In genomic region chr1:39573736-39574624, GRCh38 we compare ENCODE assay signal across 8 cellular contexts. TPM values are rescaled to one million over a fixed set of nuclear protein-coding genes. Genes with fewer than 3 reads are reported as not detected.
DNase-seq lines count a peak whose midpoint lies in the region; ATAC-seq, FAIRE-seq and TF ChIP-seq lines count a peak whose summit lies in the region.

No MANE protein-coding gene starts in this region.

- H3K9me3 ChIP-seq in HUES6 (ENCODE audit: control insufficient read depth, insufficient read depth, low read depth, low read length) (no peaks in the 10 kb centered on the region), keratinocyte (ENCODE audit: control insufficient read depth, low read depth, low read length) (no peaks in the 10 kb centered on the region), thoracic aorta (no peaks in the 10 kb centered on the region)

- H3K27me3 ChIP-seq in HUES6 (ENCODE audit: control insufficient read depth, insufficient read depth, low read length), result no peaks in the 10 kb centered on the region
- no peaks in the 10 kb centered on the region for H3K27me3 ChIP-seq in keratinocyte (ENCODE audit: control insufficient read depth, extremely low read depth, insufficient read depth, low read length)
- H3K27me3 ChIP-seq in thoracic aorta (replicated peaks; ENCODE audit: insufficient read depth), result no peaks in the 10 kb centered on the region

- H3K9me1 ChIP-seq in keratinocyte (ENCODE audit: control insufficient read depth, extremely low read depth, insufficient read depth, low read length), result peaks cover 3% of the 10 kb centered on the region

- dilution Hi-C loops in keratinocyte (cut with MboI; ENCODE audit: extremely low pct_ligation_motif_present, low sequenced_read_pairs), result no loop called here

- H3K36me3 ChIP-seq in HUES6 (ENCODE audit: control insufficient read depth, insufficient read depth, low read length), result peaks cover 67% of the 10 kb centered on the region
- H3K36me3 ChIP-seq in keratinocyte (ENCODE audit: control insufficient read depth in 2 of 2, extremely low read depth in 1 of 2, insufficient read depth in 2 of 2, low read length in 2 of 2), result peaks cover 36 to 57% of the 10 kb centered on the region in 2 experiments
- peaks cover 33% of the 10 kb centered on the region for H3K36me3 ChIP-seq in thoracic aorta

- no peak overlapping the region for H2AFZ ChIP-seq in keratinocyte (ENCODE audit: control insufficient read depth, low read length)

- ATAC-seq in thoracic aorta (ENCODE audit: insufficient number of reproducible peaks, low FRiP score, low read depth) (no peak), GM18867 (IDR thresholded peaks at IDR 0.05; ENCODE audit: unreplicated experiment) (no peak), GM21528 (IDR thresholded peaks at IDR 0.05; ENCODE audit: low FRiP score, unreplicated experiment) (no peak)

- peaks cover 19% of the 10 kb centered on the region for H3K4me1 ChIP-seq in HUES6 (ENCODE audit: control insufficient read depth, insufficient read depth, low read length)
- peaks cover 20% of the 10 kb centered on the region for H3K4me1 ChIP-seq in keratinocyte (ENCODE audit: control insufficient read depth, extremely low read depth, insufficient read depth, low read length)
- peaks cover 23 to 30% of the 10 kb centered on the region in 2 donors for H3K4me1 ChIP-seq in thoracic aorta (ENCODE audit: control insufficient read depth in 1 of 2, low read depth in 2 of 2)

- DNase-seq in AG08396 (ENCODE audit: low spot score) (peak; percentile 73), astrocyte of the hippocampus (ENCODE audit: low read depth, low spot score) (peak; percentile 54), keratinocyte (ENCODE audit: low read depth, low spot score) (no peak), thoracic aorta (ENCODE audit: low spot score) (no peak), NCI-H2081 (lab: John Stamatoyannopoulos, UW) (no peak)

- FAIRE-seq in keratinocyte (lab: Jason Lieb, UNC), result no peak

- peak overlapping the region; percentile 86 for H3K4me2 ChIP-seq in keratinocyte (ENCODE audit: control insufficient read depth, extremely low read depth, insufficient read depth, low read depth, low read length)

- H3K9ac ChIP-seq in HUES6 (ENCODE audit: low read length) (peak overlapping the region; percentile 86), keratinocyte (ENCODE audit: control insufficient read depth, extremely low read depth, insufficient read depth, low read length) (peak overlapping the region; percentile 90)

- no peak overlapping the region for H3K27ac ChIP-seq in HUES6 (ENCODE audit: low read depth, low read length)
- H3K27ac ChIP-seq in keratinocyte (ENCODE audit: control insufficient read depth, insufficient read depth, low read length), result peak overlapping the region; percentile 75
- H3K27ac ChIP-seq in thoracic aorta, result no peak overlapping the region

- H3K79me2 ChIP-seq in keratinocyte (ENCODE audit: control insufficient read depth, insufficient read depth, low read length), result peaks cover 71% of the 10 kb centered on the region

- peaks cover 55% of the 10 kb centered on the region for H4K20me1 ChIP-seq in keratinocyte (ENCODE audit: control insufficient read depth, extremely low read depth, insufficient read depth, low read length)

- no peak for TF ChIP-seq CTCF in keratinocyte (optimal IDR thresholded peaks at IDR 0.05 in 1 of 3, IDR thresholded peaks at IDR 0.05 in 1 of 3, conservative IDR thresholded peaks at IDR 0.05 in 1 of 3; ENCODE audit: extremely low read depth in 1 of 3, insufficient read depth in 2 of 3, low read length in 3 of 3)
- no peak for TF ChIP-seq CTCF in thoracic aorta (IDR thresholded peaks at IDR 0.05)

- H3K4me3 ChIP-seq in HUES6 (ENCODE audit: low read depth, low read length), result peak overlapping the region; percentile 75
- H3K4me3 ChIP-seq in keratinocyte (ENCODE audit: control insufficient read depth in 2 of 3, extremely low read depth in 1 of 3, insufficient read depth in 2 of 3, low read depth in 1 of 3, low read length in 3 of 3), result peak overlapping the region; percentile 81 to 95 (median 82)
- peak overlapping the region; percentile 80 for H3K4me3 ChIP-seq in thoracic aorta

RNA-seq across cellular contexts. Expression of gene PABPC4, which starts 2.6 kb away (rescaled TPM):
- polyA plus RNA-seq in keratinocyte, result 85.2 to 135 TPM (median 94.4 TPM) in 3 replicates
- 502 TPM for polyA plus RNA-seq in keratinocyte (2011; ENCODE audit: low read depth)
- 113 and 115 TPM in 2 replicates for polyA plus RNA-seq in keratinocyte (2011; cell fraction: cytosol; rRNA removed)
- polyA plus RNA-seq in keratinocyte (2011; cell fraction: nucleus; rRNA removed), result 133 and 151 TPM in 2 replicates
- polyA plus RNA-seq in keratinocyte (2012; ENCODE audit: low replicate concordance), result 143 and 178 TPM in 2 replicates
- polyA minus RNA-seq in keratinocyte, result 156 to 181 TPM (median 176 TPM) in 3 replicates
- polyA minus RNA-seq in keratinocyte (2011; cell fraction: cytosol; rRNA and poly(A)+ RNA removed), result 251 TPM
- 75.3 and 116 TPM in 2 replicates for polyA minus RNA-seq in keratinocyte (2011; cell fraction: nucleus; rRNA and poly(A)+ RNA removed)
- 100 to 1,000 TPM in 1 of 2 donors, 10 to 100 TPM in 1; 85.2 to 171 TPM for total RNA-seq in thoracic aorta

Comparison
In these comparisons a context has a peak if more than half of its experiments do, and no peak if none do; other contexts are left out.
1. DNase-seq: peak in AG08396 (single experiment) and astrocyte of the hippocampus (single experiment); none in keratinocyte (single experiment), thoracic aorta (single experiment) and NCI-H2081 (0 of 2).
2. Peak in every context shown above with its lines, with median percentiles within 50 percentile points of each other: H3K4me3 ChIP-seq.